ENCODE assay signal across 25 cellular contexts in genomic region chr6:114816678-114817077, GRCh38.
"Had no signal": no experiment of that assay in that cellular context is flagged by ENCODE, and none has a peak within 500 bp of the region (broad histone marks: within the 10 kb centered on the region; RNA-seq: fewer than 3 reads in every experiment).

No MANE protein-coding gene starts in this region.

- H3K27ac Mint-ChIP-seq: activated CD4-positive, alpha-beta T cell treated with anti-CD3 and anti-CD28 coated beads for 36 hours; activated CD8-positive, alpha-beta memory T cell treated with anti-CD3 and anti-CD28 coated beads, Interleukin-2, amount 10 ng/mL, durations not matched to agents 7 days and 5 days; activated CD8-positive, alpha-beta T cell treated with anti-CD3 and anti-CD28 coated beads, Interleukin-2, amount 10 ng/mL, durations not matched to agents 7 days and 5 days; activated naive CD4-positive, alpha-beta T cell treated with anti-CD3 and anti-CD28 coated beads, Interleukin-2, amount 50 U/mL, for 24 hours; activated T-helper 2 cell treated with anti-CD3 and anti-CD28 coated beads, Interferon-gamma antibody, Interleukin-2, Interleukin-4, amounts not matched to agents 10 μg/mL and 5 μg/mL and 100 μg/mL, durations not matched to agents 14 hours and 24 hours and 36 hours; dendritic cell treated with granulocyte-macrophage colony-stimulating factor and Interleukin-4, amounts not matched to agents 40 ng/mL and 50 ng/mL, for 4 days; natural killer cell; neural progenitor cell had no signal

- H3K27me3 ChIP-seq: gastrocnemius medialis, left lung, neural progenitor cell, suprapubic skin, tibial nerve had no signal

- H3K36me3 ChIP-seq: gastrocnemius medialis, left lung, lower lobe of right lung, neural progenitor cell, suprapubic skin, tibial nerve had no signal

- H3K27ac ChIP-seq: gastrocnemius medialis, left lung, lower lobe of right lung, neural progenitor cell, suprapubic skin, tibial nerve had no signal

- DNase-seq: activated CD4-positive, alpha-beta T cell treated with anti-CD3 and anti-CD28 coated beads for 36 hours; activated CD4-positive, CD25-positive, alpha-beta regulatory T cell; activated CD8-positive, alpha-beta memory T cell treated with anti-CD3 and anti-CD28 coated beads, Interleukin-2, amount 10 ng/mL, durations not matched to agents 7 days and 5 days; activated CD8-positive, alpha-beta T cell treated with anti-CD3 and anti-CD28 coated beads, Interleukin-2, amount 10 ng/mL, durations not matched to agents 7 days and 5 days; activated T-cell treated with anti-CD3 and anti-CD28 coated beads, Interleukin-2, amount 50 U/mL, for 48 hours; effector CD4-positive, alpha-beta T cell; gastrocnemius medialis; glutamatergic neuron; left lung; lower lobe of right lung; mesenchymal stem cell; natural killer cell; occipital lobe; posterior cingulate gyrus; right cardiac atrium; stimulated activated CD4-positive, alpha-beta T cell treated with anti-CD3 and anti-CD28 coated beads, Interleukin-15, amount 100 ng/mL, for 24 hours; stimulated activated CD4-positive, alpha-beta T cell treated with anti-CD3 and anti-CD28 coated beads, Interleukin-2, amount 100 ng/mL, for 24 hours; stimulated activated naive CD4-positive, alpha-beta T cell; T-helper 2 cell had no signal

- H3K9me3 ChIP-seq: gastrocnemius medialis, left lung, lower lobe of right lung, suprapubic skin, tibial nerve had no signal

- ATAC-seq: activated CD4-positive, alpha-beta T cell treated with anti-CD3 and anti-CD28 coated beads for 36 hours; activated CD8-positive, alpha-beta memory T cell treated with anti-CD3 and anti-CD28 coated beads, Interleukin-2, amount 10 ng/mL, durations not matched to agents 7 days and 5 days; activated CD8-positive, alpha-beta T cell treated with anti-CD3 and anti-CD28 coated beads, Interleukin-2, amount 10 ng/mL, durations not matched to agents 7 days and 5 days; gastrocnemius medialis; left lung; lower lobe of right lung; natural killer cell; right cardiac atrium had no signal

- H3K4me3 ChIP-seq: gastrocnemius medialis, left lung, lower lobe of right lung, neural progenitor cell, suprapubic skin, tibial nerve had no signal

- H3K36me3 Mint-ChIP-seq: activated CD8-positive, alpha-beta memory T cell treated with anti-CD3 and anti-CD28 coated beads, Interleukin-2, amount 10 ng/mL, durations not matched to agents 7 days and 5 days; activated naive CD4-positive, alpha-beta T cell treated with anti-CD3 and anti-CD28 coated beads, Interleukin-2, amount 50 U/mL, for 24 hours; neural progenitor cell had no signal

- H3K9me3 Mint-ChIP-seq: neural progenitor cell had no signal

- H3K4me1 ChIP-seq: gastrocnemius medialis, left lung, lower lobe of right lung, neural progenitor cell, suprapubic skin, tibial nerve had no signal
